In the genomic region with DNA sequence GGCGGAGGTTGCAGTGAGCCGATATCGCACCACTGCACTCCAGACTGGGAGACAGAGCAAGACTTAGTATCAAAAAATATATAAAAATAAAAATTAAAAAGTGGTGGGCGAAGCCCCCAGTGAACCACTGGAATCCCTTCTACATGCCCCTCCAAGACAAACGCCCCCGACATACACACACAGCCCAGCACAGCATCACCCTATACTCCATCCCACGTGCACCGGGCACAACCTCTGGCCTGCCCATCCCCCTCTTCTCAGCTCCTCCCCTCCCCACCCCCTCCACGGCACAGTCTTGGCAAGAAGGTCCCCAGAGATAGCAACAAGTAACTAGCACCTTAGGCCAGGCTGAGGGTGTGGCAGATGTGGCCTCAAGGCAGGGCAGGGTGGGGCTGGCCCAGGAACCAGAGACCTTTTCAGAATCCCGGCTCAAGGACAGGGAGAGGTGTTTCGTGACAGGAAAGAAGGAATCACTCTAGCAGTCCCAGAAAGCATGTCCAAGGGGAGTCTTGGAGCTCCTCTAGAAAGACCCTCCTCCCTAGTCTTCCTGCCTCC, we compare ENCODE assay signal across 14 cellular contexts. TPM values are rescaled to one million over a fixed set of nuclear protein-coding genes. Genes with fewer than 3 reads are reported as not detected.
DNase-seq lines count a peak whose midpoint lies in the region; ATAC-seq and TF ChIP-seq lines count a peak whose summit lies in the region.
"Had no signal": no experiment of that assay in that cellular context is flagged by ENCODE, and none has a peak within 500 bp of the region (broad histone marks: within the 10 kb centered on the region; RNA-seq: fewer than 3 reads in every experiment).

No MANE protein-coding gene starts in this region.

- no peak for TF ChIP-seq POLR2A in transverse colon (IDR thresholded peaks at IDR 0.05)

- no peaks in the 10 kb centered on the region for H3K9me3 Mint-ChIP-seq in activated naive CD4-positive, alpha-beta T cell treated with anti-CD3 and anti-CD28 coated beads, Interleukin-2, amount 50 U/mL, for 72 hours

- intact Hi-C loops in left colon (cut with DNase I, micrococcal nuclease), result no loop called here
- intact Hi-C loops in transverse colon (cut with DNase I; ENCODE audit: low total_unique reads), result no loop called here

- peak; percentile 92 for ATAC-seq in left colon
- no peak for ATAC-seq in activated naive CD4-positive, alpha-beta T cell treated with anti-CD3 and anti-CD28 coated beads, Interleukin-2, amount 50 U/mL, for 72 hours

- no peak overlapping the region for H3K4me3 ChIP-seq in transverse colon

- H3K9me3 ChIP-seq in transverse colon, result no peaks in the 10 kb centered on the region

- TF ChIP-seq CTCF in RWPE1 (conservative IDR thresholded peaks at IDR 0.05; ENCODE audit: low read depth) (no peak), transverse colon (IDR thresholded peaks at IDR 0.05) (no peak)

- H3K36me3 Mint-ChIP-seq in activated naive CD4-positive, alpha-beta T cell treated with anti-CD3 and anti-CD28 coated beads, Interleukin-2, amount 50 U/mL, for 72 hours, result no peaks in the 10 kb centered on the region

- H3K27me3 ChIP-seq in transverse colon, result peaks cover 75% of the 10 kb centered on the region

- in situ Hi-C loops in transverse colon (cut with MboI; ENCODE audit: low pct_ligation_motif_present in 1 of 4, low pct_unique_long_range_greater_than_20kb in 1 of 4, low sequenced_read_pairs in 3 of 4), result no loop called here

- H3K27ac Mint-ChIP-seq in activated naive CD4-positive, alpha-beta T cell treated with anti-CD3 and anti-CD28 coated beads, Interleukin-2, amount 50 U/mL, for 72 hours, result no peak overlapping the region

- no peaks in the 10 kb centered on the region for H3K36me3 ChIP-seq in transverse colon

- DNase-seq in HUDEP-2 (lab: John Stamatoyannopoulos, UW; ENCODE audit: unreplicated experiment in 76 of 76), result peak in 51 of 76 experiments; percentile 7 to 77 (median 38)
- DNase-seq in RWPE1 (ENCODE audit: low spot score), result no peak
- peak; percentile 42 to 61 for DNase-seq in left colon
- peak; percentile 45 for DNase-seq in transverse colon
- no peak for DNase-seq in stimulated activated CD4-positive, alpha-beta T cell treated with anti-CD3 and anti-CD28 coated beads, Interleukin-2, amount 100 ng/mL, for 24 hours
- no peak for DNase-seq in activated naive CD4-positive, alpha-beta T cell treated with anti-CD3 and anti-CD28 coated beads, Interleukin-2, amount 50 U/mL, for 72 hours (ENCODE audit: low spot score in 2 of 2)
- no peak for DNase-seq in activated CD4-positive, alpha-beta T cell treated with anti-CD3 and anti-CD28 coated beads, Interleukin-2, amount 50 U/mL, for 1 hour
- DNase-seq: DMS 273 treated with DMSO at 0.1 percent for 48 hours, NCI-H187, NCI-H446 treated with DMSO at 0.1 percent for 48 hours, NCI-H748 treated with DMSO at 0.1 percent for 48 hours, SHP77 had no signal

- H3K27ac ChIP-seq in RWPE1 (peak overlapping the region; percentile 80), transverse colon (no peak overlapping the region)
- H3K27ac ChIP-seq: HL-60 had no signal

- WGBS in transverse colon (ENCODE audit: low coverage in 1 of 2), 2 donors, result 60 to 80% methylated on average over 5 to 11 of the region's 11 CpGs

- CTCF ChIA-PET in RWPE1 (lab: Yijun Ruan, JAX), result no interaction called here

- POLR2A ChIA-PET in RWPE1 (lab: Yijun Ruan, JAX; ENCODE audit: low non-redundant PET), result no interaction called here

- no peak for TF ChIP-seq EP300 in transverse colon (IDR thresholded peaks at IDR 0.05; ENCODE audit: low read depth)

- H3K4me1 ChIP-seq in transverse colon, result peaks cover 0 to 24% (median 5%) of the 10 kb centered on the region in 4 donors

RNA-seq across cellular contexts. Expression of gene CYTH4, which starts 54.2 kb away (rescaled TPM):
- 10 to 100 TPM in 1 of 2 donors, 1 to 10 TPM in 1; 2.6 to 10.4 TPM for total RNA-seq in left colon
- 10 to 100 TPM in 2 of 4 donors, 1 to 10 TPM in 2; 1.4 to 26.9 (median 10.6) TPM for total RNA-seq in transverse colon
- 10 to 100 TPM; 60.7 to 69.7 TPM for total RNA-seq in activated naive CD4-positive, alpha-beta T cell treated with anti-CD3 and anti-CD28 coated beads, Interleukin-2, amount 50 U/mL, for 72 hours
- total RNA-seq: H7 had no signal

Comparison
In these comparisons a context has a peak if more than half of its experiments do, and no peak if none do; other contexts are left out.
1. DNase-seq: peak in HUDEP-2 (51 of 76), left colon (2 of 2) and transverse colon (single experiment); none in RWPE1 (single experiment), stimulated activated CD4-positive, alpha-beta T cell treated with anti-CD3 and anti-CD28 coated beads, Interleukin-2, amount 100 ng/mL, for 24 hours (0 of 2), activated naive CD4-positive, alpha-beta T cell treated with anti-CD3 and anti-CD28 coated beads, Interleukin-2, amount 50 U/mL, for 72 hours (0 of 2) and activated CD4-positive, alpha-beta T cell treated with anti-CD3 and anti-CD28 coated beads, Interleukin-2, amount 50 U/mL, for 1 hour (single experiment).